In the genomic region with DNA sequence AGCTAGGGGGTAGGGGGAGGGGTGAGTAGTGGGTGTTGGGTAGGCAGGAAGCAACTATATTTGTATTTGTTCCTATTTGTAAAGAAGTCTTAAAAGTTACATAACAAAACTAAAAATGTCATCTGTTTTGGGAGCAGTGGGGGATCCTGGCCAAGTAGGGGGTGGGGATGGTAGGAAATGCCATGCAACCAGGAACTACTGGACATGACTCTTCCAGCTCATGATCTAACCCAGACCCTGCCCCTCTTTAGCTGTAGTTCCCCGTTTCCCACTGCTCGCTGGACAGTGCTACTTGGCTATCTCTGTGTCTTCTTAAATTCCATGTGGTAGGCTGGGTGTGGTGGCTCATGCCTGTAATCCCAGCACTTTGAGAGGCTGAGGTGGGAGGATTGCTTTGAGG, we compare ENCODE assay signal across 11 cellular contexts. TPM values are rescaled to one million over a fixed set of nuclear protein-coding genes. Genes with fewer than 3 reads are reported as not detected.
DNase-seq lines count a peak whose midpoint lies in the region; ATAC-seq, FAIRE-seq and TF ChIP-seq lines count a peak whose summit lies in the region.
"Had no signal": no experiment of that assay in that cellular context is flagged by ENCODE, and none has a peak within 500 bp of the region (broad histone marks: within the 10 kb centered on the region; RNA-seq: fewer than 3 reads in every experiment).

No MANE protein-coding gene starts in this region.

- peak overlapping the region; percentile 95 for H3K27ac Mint-ChIP-seq in activated CD4-positive, alpha-beta T cell treated with anti-CD3 and anti-CD28 coated beads, Interleukin-2, amount 10 ng/mL, durations not matched to agents 24 days and 14 days

- H3K9me2 ChIP-seq in PC-3 (replicated peaks; ENCODE audit: low read length), result no peaks in the 10 kb centered on the region

- no peak for TF ChIP-seq POLR2A in breast epithelium (IDR thresholded peaks at IDR 0.05)
- no peak for TF ChIP-seq POLR2A in gastroesophageal sphincter (IDR thresholded peaks at IDR 0.05)

- H3K36me3 Mint-ChIP-seq in activated CD4-positive, alpha-beta T cell treated with anti-CD3 and anti-CD28 coated beads, Interleukin-2, amount 10 ng/mL, durations not matched to agents 24 days and 14 days (ENCODE audit: low read depth), result peaks cover 59% of the 10 kb centered on the region

- no peak for DNase-seq in activated CD4-positive, alpha-beta T cell treated with anti-CD3 and anti-CD28 coated beads, Interleukin-2, amount 10 ng/mL, durations not matched to agents 24 days and 14 days
- no peak for DNase-seq in activated CD4-positive, alpha-beta T cell treated with anti-CD3 and anti-CD28 coated beads for 1 hour
- DNase-seq in PC-3, result no peak
- DNase-seq in breast epithelium (ENCODE audit: low spot score in 2 of 2), result no peak
- no peak for DNase-seq in urothelium cell line (ENCODE audit: low spot score)
- no peak for DNase-seq in KG1 (lab: John Stamatoyannopoulos, UW)

- H3K36me3 ChIP-seq in PC-3 (ENCODE audit: low read depth, low read length), result peaks cover 31% of the 10 kb centered on the region
- peaks cover 12% of the 10 kb centered on the region for H3K36me3 ChIP-seq in breast epithelium
- peaks cover 32 to 46% (median 43%) of the 10 kb centered on the region in 3 donors for H3K36me3 ChIP-seq in skeletal muscle tissue (ENCODE audit: control insufficient read depth in 3 of 3, insufficient read depth in 3 of 3, low read length in 3 of 3)
- H3K36me3 ChIP-seq in gastroesophageal sphincter, result peaks cover 0 to 56% of the 10 kb centered on the region in 2 donors

- H3K4me1 Mint-ChIP-seq in activated CD4-positive, alpha-beta T cell treated with anti-CD3 and anti-CD28 coated beads, Interleukin-2, amount 10 ng/mL, durations not matched to agents 24 days and 14 days, result peaks cover 52% of the 10 kb centered on the region

- H3K79me2 ChIP-seq in PC-3 (ENCODE audit: low read length), result peaks cover 54% of the 10 kb centered on the region

- peak overlapping the region; percentile 86 for H3K4me3 Mint-ChIP-seq in activated CD4-positive, alpha-beta T cell treated with anti-CD3 and anti-CD28 coated beads, Interleukin-2, amount 10 ng/mL, durations not matched to agents 24 days and 14 days
- H3K4me3 Mint-ChIP-seq: mesothelial cell of epicardium had no signal

- POLR2A ChIA-PET in PC-3 (lab: Charles Lee; ENCODE audit: unreplicated experiment), result interaction anchor here (0.5 kb wide), 1 partner anchor 18 kb away, joined by 9 read pairs; no protein-coding TSS in a partner anchor

- H3K4me3 ChIP-seq in PC-3 (ENCODE audit: low read length) (peak overlapping the region; percentile 69; the same call in 1 of the 2 replicates), breast epithelium (no peak overlapping the region), skeletal muscle tissue (ENCODE audit: low read length in 3 of 3) (no peak overlapping the region), gastroesophageal sphincter (no peak overlapping the region)
- H3K4me3 ChIP-seq: A549 had no signal

- no peak for TF ChIP-seq EP300 in gastroesophageal sphincter (IDR thresholded peaks at IDR 0.05)

- no peak for FAIRE-seq in urothelium cell line (lab: Jason Lieb, UNC)
- FAIRE-seq: A549, GM18507 had no signal

- H3F3A ChIP-seq in PC-3 (ENCODE audit: low read length, unreplicated experiment), result peaks cover 6% of the 10 kb centered on the region

- ATAC-seq in PC-3 (no peak), gastroesophageal sphincter (no peak)
- ATAC-seq: A549 had no signal

- BruUV-seq in PC-3 (replicated peaks; lab: Mats Ljungman, UMichigan), result no TSS peak

- peak overlapping the region; percentile 91 for H3K4me2 ChIP-seq in PC-3 (ENCODE audit: low read length)

- H3K9ac ChIP-seq in PC-3 (ENCODE audit: low read length), result peak overlapping the region; percentile 72
- peak overlapping the region in 1 of 3 donors; percentile 88 for H3K9ac ChIP-seq in skeletal muscle tissue (ENCODE audit: low read depth in 1 of 3, low read length in 3 of 3)

- H3K9me3 ChIP-seq in PC-3 (ENCODE audit: low read length) (no peaks in the 10 kb centered on the region), breast epithelium (no peaks in the 10 kb centered on the region), skeletal muscle tissue (ENCODE audit: control insufficient read depth in 3 of 3, low read length in 3 of 3) (no peaks in the 10 kb centered on the region), gastroesophageal sphincter (no peaks in the 10 kb centered on the region)
- H3K9me3 ChIP-seq: A549 had no signal

- intact Hi-C loops in activated CD4-positive, alpha-beta T cell treated with anti-CD3 and anti-CD28 coated beads, Interleukin-2, amount 10 ng/mL, durations not matched to agents 24 days and 14 days (cut with micrococcal nuclease), result loop anchor here (2.0 to 10.0 kb wide), 5 partner anchors 53 to 1231 kb away; partner anchors contain the start of genes PAN3, POMP, RPL21 and USP12
- intact Hi-C loops in PC-3 (cut with micrococcal nuclease) (no loop called here), breast epithelium (cut with DNase I; ENCODE audit: low total_unique reads) (no loop called here)

- CTCF ChIA-PET in PC-3 (lab: Charles Lee), result interaction anchor here (0.7 kb wide), 1 partner anchor 105 kb away, joined by 6 read pairs; no protein-coding TSS in a partner anchor

- no peak overlapping the region for H2AFZ ChIP-seq in PC-3 (ENCODE audit: low read length)

- H4K20me1 ChIP-seq in PC-3 (ENCODE audit: low read length), result no peaks in the 10 kb centered on the region

- H3K4me1 ChIP-seq in PC-3 (ENCODE audit: insufficient read depth, low read length) (peaks cover 37% of the 10 kb centered on the region), breast epithelium (peaks cover 5 to 10% of the 10 kb centered on the region in 2 donors), skeletal muscle tissue (ENCODE audit: control insufficient read depth in 3 of 3, insufficient read depth in 3 of 3, low read length in 3 of 3) (peaks cover 29 to 38% (median 33%) of the 10 kb centered on the region in 3 donors), gastroesophageal sphincter (peaks cover 11 to 44% (median 18%) of the 10 kb centered on the region in 3 donors)

- TF ChIP-seq CTCF in PC-3 (conservative IDR thresholded peaks at IDR 0.05; ENCODE audit: low read depth, low read length), result no peak
- TF ChIP-seq CTCF in breast epithelium (IDR thresholded peaks at IDR 0.05), result no peak
- TF ChIP-seq CTCF in gastroesophageal sphincter (IDR thresholded peaks at IDR 0.05), result no peak

- H3K27me3 ChIP-seq in PC-3 (ENCODE audit: low read length) (no peaks in the 10 kb centered on the region), breast epithelium (no peaks in the 10 kb centered on the region), skeletal muscle tissue (ENCODE audit: control insufficient read depth in 3 of 3, insufficient read depth in 3 of 3, low read length in 3 of 3) (no peaks in the 10 kb centered on the region), gastroesophageal sphincter (no peaks in the 10 kb centered on the region)

- peak overlapping the region; percentile 78 for H3K27ac ChIP-seq in PC-3 (ENCODE audit: low read length)
- peak overlapping the region; percentile 92 for H3K27ac ChIP-seq in breast epithelium
- peak overlapping the region; percentile 94 for H3K27ac ChIP-seq in skeletal muscle tissue (ENCODE audit: low read depth, low read length)
- peak overlapping the region in 2 of 4 donors; percentile 88 to 91 for H3K27ac ChIP-seq in gastroesophageal sphincter

- 60% methylated on average over 1 of the region's 2 CpGs; no CpG with 5 or more reads in 1 of the 2 donors for WGBS in gastroesophageal sphincter (ENCODE audit: low coverage in 1 of 2), 2 donors

- H3K9me3 Mint-ChIP-seq in activated CD4-positive, alpha-beta T cell treated with anti-CD3 and anti-CD28 coated beads, Interleukin-2, amount 10 ng/mL, durations not matched to agents 24 days and 14 days, result no peaks in the 10 kb centered on the region

- H3K27me3 Mint-ChIP-seq in activated CD4-positive, alpha-beta T cell treated with anti-CD3 and anti-CD28 coated beads, Interleukin-2, amount 10 ng/mL, durations not matched to agents 24 days and 14 days, result no peaks in the 10 kb centered on the region

RNA-seq across cellular contexts. Expression of gene GTF3A, which starts 3.2 kb away (rescaled TPM):
- total RNA-seq in activated CD4-positive, alpha-beta T cell treated with anti-CD3 and anti-CD28 coated beads, Interleukin-2, amount 10 ng/mL, durations not matched to agents 24 days and 14 days, result 279 and 284 TPM in 2 replicates
- total RNA-seq in PC-3 (2014; rRNA removed) (174 and 201 TPM in 2 replicates), breast epithelium (100 to 1,000 TPM; 124 to 186 (median 175) TPM), skeletal muscle tissue (65.2 TPM), gastroesophageal sphincter (100 to 1,000 TPM in 2 of 4 donors, 10 to 100 TPM in 2; 90.5 to 151 (median 120) TPM)

RNA-seq across cellular contexts. Expression of gene MTIF3, which starts 22.7 kb away (rescaled TPM):
- 28.8 and 30.4 TPM in 2 replicates for total RNA-seq in activated CD4-positive, alpha-beta T cell treated with anti-CD3 and anti-CD28 coated beads, Interleukin-2, amount 10 ng/mL, durations not matched to agents 24 days and 14 days
- total RNA-seq in PC-3 (2014; rRNA removed) (28.2 and 43.9 TPM in 2 replicates), breast epithelium (100 to 1,000 TPM in 1 of 3 donors, 10 to 100 TPM in 2; 67.5 to 146 (median 72.7) TPM), skeletal muscle tissue (38.1 TPM), gastroesophageal sphincter (10 to 100 TPM; 40.1 to 72.0 (median 56.3) TPM)
